ENCODE assay signal across 7 cellular contexts in the genomic region with DNA sequence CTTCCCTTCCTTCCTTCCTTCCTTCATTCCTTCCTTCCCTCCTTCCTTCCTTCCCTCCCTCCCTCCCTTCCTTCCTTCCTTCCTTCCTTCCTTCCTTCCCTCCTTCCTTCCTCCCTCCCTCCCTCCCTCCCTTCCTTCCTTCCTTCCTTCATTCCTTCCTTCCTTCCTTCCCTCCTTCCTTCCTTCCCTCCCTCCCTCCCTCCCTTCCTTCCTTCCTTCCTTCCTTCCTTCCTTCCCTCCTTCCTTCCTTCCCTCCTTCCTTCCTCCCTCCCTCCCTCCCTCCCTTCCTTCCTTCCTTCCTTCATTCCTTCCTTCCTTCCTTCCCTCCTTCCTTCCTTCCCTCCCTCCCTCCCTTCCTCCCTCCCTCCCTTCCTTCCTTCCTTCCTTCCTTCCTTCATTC. TPM values are rescaled to one million over a fixed set of nuclear protein-coding genes. Genes with fewer than 3 reads are reported as not detected.
"Had no signal": no experiment of that assay in that cellular context is flagged by ENCODE, and none has a peak within 500 bp of the region (broad histone marks: within the 10 kb centered on the region; RNA-seq: fewer than 3 reads in every experiment).

No MANE protein-coding gene starts in this region.

RNA-seq across cellular contexts. Expression of gene HS3ST2, which starts 4.8 kb away (rescaled TPM):
- total RNA-seq: lung microvascular endothelial cell, mesothelial cell of epicardium, mononuclear cell, myocyte had no signal
- polyA plus RNA-seq: hepatocyte; immature natural killer cell; naive thymus-derived CD4-positive, alpha-beta T cell had no signal
